In genomic region chr5:110625376-110625999, GRCh38 we compare ENCODE assay signal across 1 cellular context.
TF ChIP-seq lines count a peak whose summit lies in the region.

No MANE protein-coding gene starts in this region.

TF ChIP-seq in GM23338, 12 proteins besides CTCF, POLR2A, EP300 and RAD21:
- no peak for TF ChIP-seq ZNF462 (CRISPR knock-in tag; IDR thresholded peaks at IDR 0.05)
- no peak for TF ChIP-seq STAT1 (IDR thresholded peaks at IDR 0.05; ENCODE audit: unreplicated experiment)
- TF ChIP-seq ZNF331 (CRISPR knock-in tag; IDR thresholded peaks at IDR 0.05; ENCODE audit: low read depth): no peak
- no peak for TF ChIP-seq POLR2AphosphoS5 (IDR thresholded peaks at IDR 0.05; ENCODE audit: low read depth)
